ENCODE assay signal across 8 cellular contexts in the genomic region with DNA sequence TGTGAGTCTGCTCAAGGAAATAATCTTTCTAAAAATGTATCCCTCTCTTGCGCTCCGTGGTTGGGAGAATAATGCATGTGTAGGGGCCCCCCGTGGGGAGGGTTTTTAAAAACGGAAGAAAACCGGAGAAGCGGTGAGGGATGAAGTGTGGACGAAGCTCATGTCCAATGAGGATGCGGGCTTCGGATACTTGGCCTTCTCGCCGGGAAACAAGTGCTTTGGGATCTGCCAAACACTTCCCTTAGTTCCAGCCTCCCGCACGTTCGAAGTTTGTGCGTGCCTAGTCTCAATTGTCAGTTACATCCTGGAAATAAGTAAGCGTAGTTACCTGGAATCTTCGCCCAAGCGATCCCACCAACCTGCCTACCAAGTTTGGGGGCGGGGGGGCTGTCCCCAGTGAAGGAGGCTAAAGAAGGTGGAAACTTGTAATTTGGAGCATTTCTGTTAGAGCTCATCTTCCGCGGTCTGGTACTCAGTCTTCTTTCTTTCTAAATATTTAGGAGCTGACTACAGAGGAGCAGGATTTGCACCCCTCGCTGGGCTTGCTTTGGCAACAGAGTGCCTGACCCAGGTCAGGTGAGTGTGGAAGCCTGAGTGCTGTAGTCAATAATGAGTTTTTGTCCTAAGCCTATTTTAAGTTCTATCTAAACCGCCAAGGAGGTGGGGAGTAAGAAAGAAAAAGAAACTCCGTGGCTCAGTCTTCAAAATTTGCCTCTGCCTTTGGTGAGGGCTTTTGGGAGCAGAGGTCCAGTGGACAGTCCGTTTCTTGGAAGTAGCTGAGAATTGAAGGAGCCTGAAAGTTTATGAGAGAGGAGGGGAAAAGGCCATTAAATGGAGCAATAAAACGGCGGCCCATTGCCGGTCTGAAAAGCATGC. TPM values are rescaled to one million over a fixed set of nuclear protein-coding genes. Genes with fewer than 3 reads are reported as not detected.
DNase-seq lines count a peak whose midpoint lies in the region; ATAC-seq and TF ChIP-seq lines count a peak whose summit lies in the region.

No MANE protein-coding gene starts in this region.

- TF ChIP-seq CTCF in foreskin fibroblast (IDR thresholded peaks at IDR 0.05; ENCODE audit: low read depth, low read length), result no peak
- TF ChIP-seq CTCF in osteoblast (IDR thresholded peaks at IDR 0.05; ENCODE audit: extremely low read depth, low read depth, low read length), result no peak

- H3K9me3 ChIP-seq in BLaER1 (no peaks in the 10 kb centered on the region), HUES48 (ENCODE audit: control insufficient read depth, insufficient read depth, low read length) (no peaks in the 10 kb centered on the region), osteoblast (ENCODE audit: low read depth, low read length) (no peaks in the 10 kb centered on the region)

- H4K20me1 ChIP-seq in BLaER1 (no peaks in the 10 kb centered on the region), osteoblast (ENCODE audit: insufficient read depth, low read length) (no peaks in the 10 kb centered on the region)

- H3K9ac ChIP-seq in BLaER1 (peak overlapping the region; percentile 84), HUES48 (ENCODE audit: low read depth, low read length) (no peak overlapping the region)

- H3K4me3 ChIP-seq in BLaER1 (peak overlapping the region; percentile 84), HUES48 (ENCODE audit: low read depth, low read length) (peak overlapping the region; percentile 82), foreskin fibroblast (ENCODE audit: low read depth in 1 of 2, low read length in 2 of 2) (peak overlapping the region; percentile 70 to 75), osteoblast (ENCODE audit: insufficient read depth, low read length) (peak overlapping the region; percentile 85)

- H2AFZ ChIP-seq in osteoblast (ENCODE audit: low read length), result peak overlapping the region; percentile 94

- peak overlapping the region; percentile 72 for H3K27ac ChIP-seq in BLaER1
- H3K27ac ChIP-seq in HUES48 (ENCODE audit: low read depth, low read length), result no peak overlapping the region
- no peak overlapping the region for H3K27ac ChIP-seq in osteoblast (ENCODE audit: low read depth, low read length)

- DNase-seq in activated T-cell treated with anti-CD3 and anti-CD28 coated beads, Interleukin-2, amount 50 U/mL, for 48 hours, result peak; percentile 41 to 49
- peak; percentile 14 to 56 for DNase-seq in foreskin fibroblast
- DNase-seq in osteoblast (ENCODE audit: insufficient read length, low spot score, missing footprints), result peak; percentile 39
- DNase-seq in left lobe of liver (ENCODE audit: low spot score), result no peak

- H3K4me2 ChIP-seq in BLaER1, result peak overlapping the region; percentile 81
- peak overlapping the region; percentile 99 for H3K4me2 ChIP-seq in osteoblast (ENCODE audit: insufficient read depth, low read length)

- H3K79me2 ChIP-seq in osteoblast (ENCODE audit: insufficient read depth, low read length), result no peaks in the 10 kb centered on the region

- H3K36me3 ChIP-seq in BLaER1, result no peaks in the 10 kb centered on the region
- H3K36me3 ChIP-seq in HUES48 (ENCODE audit: control insufficient read depth, insufficient read depth, low read length), result no peaks in the 10 kb centered on the region
- no peaks in the 10 kb centered on the region for H3K36me3 ChIP-seq in osteoblast (ENCODE audit: insufficient read depth, low read length)

- ATAC-seq in HG03521 (IDR thresholded peaks at IDR 0.05; ENCODE audit: unreplicated experiment) (no peak), left lobe of liver (no peak), HG03520 (IDR thresholded peaks at IDR 0.05; ENCODE audit: unreplicated experiment) (no peak)

- H3K27me3 ChIP-seq in BLaER1, result no peaks in the 10 kb centered on the region
- peaks cover 30% of the 10 kb centered on the region for H3K27me3 ChIP-seq in HUES48 (ENCODE audit: control insufficient read depth, insufficient read depth, low read length)
- H3K27me3 ChIP-seq in osteoblast (ENCODE audit: insufficient read depth, low read length), result peaks cover 18% of the 10 kb centered on the region

- H3K4me1 ChIP-seq in BLaER1 (peaks cover 35% of the 10 kb centered on the region), HUES48 (ENCODE audit: control insufficient read depth, insufficient read depth, low read length) (0 out of 2 replicates have a peak, but pooled peaks cover 9% of the 10 kb centered on the region), osteoblast (ENCODE audit: insufficient read depth, low read length) (peaks cover 17% of the 10 kb centered on the region)

RNA-seq across cellular contexts. Expression of a gene that starts 1.0 kb away (rescaled TPM):
- total RNA-seq in osteoblast (16.6 and 19.7 TPM in 2 replicates), left lobe of liver (8.7 TPM)

RNA-seq across cellular contexts. Expression of a gene that starts 27.1 kb away (rescaled TPM):
- total RNA-seq in osteoblast (94.5 and 99.6 TPM in 2 replicates), left lobe of liver (21.7 TPM)
